ENCODE assay signal across 19 cellular contexts in the genomic region with DNA sequence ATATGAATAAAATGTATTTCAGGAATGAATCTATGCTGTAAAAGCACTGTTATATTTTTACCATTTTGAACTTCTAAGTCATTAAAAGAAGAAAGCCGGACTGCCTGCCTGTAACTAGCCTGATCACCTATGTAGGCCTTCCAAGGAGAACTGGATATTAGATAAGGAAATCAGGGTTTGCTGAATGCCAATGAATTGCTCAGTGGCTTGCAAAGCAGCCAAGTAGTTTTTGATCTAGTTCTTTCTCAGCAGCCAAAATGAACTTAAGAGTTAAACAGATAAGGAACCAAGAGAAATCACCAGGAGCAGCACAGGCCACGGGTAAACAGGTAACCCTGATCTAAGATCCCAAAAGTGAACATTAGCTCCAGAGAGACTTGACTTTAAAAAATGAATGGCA. TPM values are rescaled to one million over a fixed set of nuclear protein-coding genes. Genes with fewer than 3 reads are reported as not detected.
DNase-seq lines count a peak whose midpoint lies in the region; ATAC-seq and TF ChIP-seq lines count a peak whose summit lies in the region.
"Had no signal": no experiment of that assay in that cellular context is flagged by ENCODE, and none has a peak within 500 bp of the region (broad histone marks: within the 10 kb centered on the region; RNA-seq: fewer than 3 reads in every experiment).

No MANE protein-coding gene starts in this region.

- intact Hi-C loops in left ventricle myocardium inferior (cut with micrococcal nuclease) (no loop called here), Right ventricle myocardium superior (cut with DNase I) (no loop called here), colonic mucosa (cut with DNase I) (no loop called here), vagina (cut with DNase I) (no loop called here)

- H3K27me3 ChIP-seq in left ventricle myocardium inferior (ENCODE audit: low read depth) (no peaks in the 10 kb centered on the region), colonic mucosa (no peaks in the 10 kb centered on the region), muscle layer of colon (ENCODE audit: control insufficient read depth in 1 of 2, insufficient read depth in 2 of 2, low read length in 2 of 2) (no peaks in the 10 kb centered on the region), vagina (no peaks in the 10 kb centered on the region)
- H3K27me3 ChIP-seq: gastrocnemius medialis, ovary, SJSA1, suprapubic skin had no signal

- DNase-seq in left ventricle myocardium inferior (no peak), Right ventricle myocardium superior (no peak), colonic mucosa (no peak), vagina (ENCODE audit: extremely low spot score in 2 of 2) (no peak), dermis blood vessel endothelial cell (no peak), NCI-H510A (lab: John Stamatoyannopoulos, UW) (no peak), DMS114 treated with DMSO at 0.1 percent for 48 hours (lab: John Stamatoyannopoulos, UW; ENCODE audit: unreplicated experiment) (no peak)
- DNase-seq: activated CD4-positive, alpha-beta T cell treated with anti-CD3 and anti-CD28 coated beads, Interleukin-2, amount 50 U/mL, for 4 hours; gastrocnemius medialis; GF-D8; KG1; NCI-H1417; NCI-H2227 treated with DMSO at 0.1 percent for 48 hours; ovary; stimulated activated CD4-positive, alpha-beta T cell treated with anti-CD3 and anti-CD28 coated beads, Interleukin-12 subunit alpha, Interleukin-12 subunit beta, amount 100 ng/mL, for 4 hours; T1000 had no signal

- TF ChIP-seq CTCF in left ventricle myocardium inferior (IDR thresholded peaks at IDR 0.05; ENCODE audit: borderline replicate concordance): no peak
- TF ChIP-seq CTCF in colonic mucosa (IDR thresholded peaks at IDR 0.05): no peak
- no peak for TF ChIP-seq CTCF in vagina (IDR thresholded peaks at IDR 0.05)

- H3K27ac ChIP-seq in left ventricle myocardium inferior (replicated peaks) (no peak overlapping the region), colonic mucosa (peak overlapping the region; percentile 0), muscle layer of colon (ENCODE audit: low read depth, low read length) (peak overlapping the region; percentile 4), vagina (peak overlapping the region; percentile 98)
- H3K27ac ChIP-seq: ovary, SJSA1, suprapubic skin had no signal

- H3K4me3 ChIP-seq in left ventricle myocardium inferior: peak overlapping the region; percentile 3
- no peak overlapping the region for H3K4me3 ChIP-seq in colonic mucosa
- no peak overlapping the region for H3K4me3 ChIP-seq in muscle layer of colon (ENCODE audit: low read depth in 1 of 2, low read length in 2 of 2)
- no peak overlapping the region for H3K4me3 ChIP-seq in vagina
- H3K4me3 ChIP-seq: gastrocnemius medialis, ovary, SJSA1, suprapubic skin had no signal

- peaks cover 92% of the 10 kb centered on the region for H3K4me1 ChIP-seq in left ventricle myocardium inferior
- H3K4me1 ChIP-seq in colonic mucosa: no peaks in the 10 kb centered on the region
- H3K4me1 ChIP-seq in muscle layer of colon (ENCODE audit: insufficient read depth, low read length): peaks cover 48% of the 10 kb centered on the region
- H3K4me1 ChIP-seq in vagina: peaks cover 81% of the 10 kb centered on the region

- TF ChIP-seq POLR2A in vagina (IDR thresholded peaks at IDR 0.05): no peak

- H3K9ac ChIP-seq in colonic mucosa (ENCODE audit: low read depth in 2 of 2, low read length in 2 of 2) (no peak overlapping the region), muscle layer of colon (ENCODE audit: low read length) (no peak overlapping the region)

- H3K36me3 ChIP-seq in left ventricle myocardium inferior: no peaks in the 10 kb centered on the region
- H3K36me3 ChIP-seq in colonic mucosa: no peaks in the 10 kb centered on the region
- H3K36me3 ChIP-seq in muscle layer of colon (ENCODE audit: insufficient read depth, low read length): peaks cover 2% of the 10 kb centered on the region
- H3K36me3 ChIP-seq in vagina: no peaks in the 10 kb centered on the region
- H3K36me3 ChIP-seq: gastrocnemius medialis, ovary, suprapubic skin had no signal

- H3K9me3 ChIP-seq in left ventricle myocardium inferior (replicated peaks) (no peaks in the 10 kb centered on the region), colonic mucosa (no peaks in the 10 kb centered on the region), muscle layer of colon (ENCODE audit: low read length) (no peaks in the 10 kb centered on the region), vagina (no peaks in the 10 kb centered on the region)
- H3K9me3 ChIP-seq: gastrocnemius medialis, ovary, suprapubic skin had no signal

- ATAC-seq in Right ventricle myocardium superior (ENCODE audit: poor library complexity): no peak
- ATAC-seq: gastrocnemius medialis had no signal

RNA-seq across cellular contexts. Expression of gene ANXA5, which starts 3.3 kb away (rescaled TPM):
- total RNA-seq in left ventricle myocardium inferior (99.7 TPM), Right ventricle myocardium superior (105 TPM), colonic mucosa (100 to 1,000 TPM in 1 of 2 donors, 10 to 100 TPM in 1; 88.4 to 122 TPM), vagina (197 TPM), dermis blood vessel endothelial cell (373 and 483 TPM in 2 replicates)
